11 cellular contexts compared by ENCODE assay signal in the genomic region with DNA sequence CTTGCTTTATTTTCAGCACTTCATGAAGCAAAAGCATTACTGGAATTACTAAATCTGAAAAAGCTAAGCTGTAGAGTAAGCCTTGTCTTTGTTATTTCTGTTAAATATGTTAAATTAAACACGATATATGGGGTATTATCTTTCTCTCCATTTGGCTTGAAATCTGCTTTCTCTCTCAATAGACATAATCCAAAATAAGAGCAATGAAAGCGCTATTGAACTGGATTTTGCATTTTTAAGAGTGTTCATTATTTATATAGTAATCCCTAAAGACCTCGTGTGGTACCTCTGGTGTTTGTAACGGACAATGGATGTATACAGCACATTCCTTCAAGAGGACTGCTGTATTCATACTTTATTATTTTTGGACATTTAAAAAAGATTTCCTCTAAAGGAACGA.
"Had no signal": no experiment of that assay in that cellular context is flagged by ENCODE, and none has a peak within 500 bp of the region (broad histone marks: within the 10 kb centered on the region; RNA-seq: fewer than 3 reads in every experiment).

No MANE protein-coding gene starts in this region.

- H3K9ac ChIP-seq: GM23248 had no signal

- DNase-seq: GM23248, GOT3, H7, H9, HCEC 1CT, HFFc6 had no signal

- FAIRE-seq: H1, H54 had no signal

- H3K9me3 Mint-ChIP-seq: GM23338, H9, HFFc6 had no signal

- H3K9me3 ChIP-seq: HAP-1 had no signal

- H2AFZ ChIP-seq: GM23248, GM23338 had no signal

- H3K4me2 ChIP-seq: GM23338 had no signal

- H3K36me3 ChIP-seq: HAP-1 had no signal

- H3K27ac Mint-ChIP-seq: GM23338, H9, HFFc6 had no signal

- H3K27ac ChIP-seq: GM23248 had no signal

- ATAC-seq: GM23338, HCT116 had no signal

- H3K4me3 Mint-ChIP-seq: GM23338, H9, HFFc6 had no signal

- H3K4me3 ChIP-seq: GM23248, GM23338, HAP-1 had no signal
